In genomic region chr17:50697663-50698272, GRCh38 we compare ENCODE assay signal across 1 cellular context.
TF ChIP-seq lines count a peak whose summit lies in the region.

No MANE protein-coding gene starts in this region.

TF ChIP-seq in K562, 482 proteins besides CTCF, POLR2A, EP300 and RAD21:
- TF ChIP-seq DMBX1 (CRISPR knock-in tag; IDR thresholded peaks at IDR 0.05; ENCODE audit: borderline replicate concordance) (no peak), SPI1 (IDR thresholded peaks at IDR 0.05; ENCODE audit: borderline replicate concordance, low read depth, low read length) (peak; percentile 73)
